In the genomic region with DNA sequence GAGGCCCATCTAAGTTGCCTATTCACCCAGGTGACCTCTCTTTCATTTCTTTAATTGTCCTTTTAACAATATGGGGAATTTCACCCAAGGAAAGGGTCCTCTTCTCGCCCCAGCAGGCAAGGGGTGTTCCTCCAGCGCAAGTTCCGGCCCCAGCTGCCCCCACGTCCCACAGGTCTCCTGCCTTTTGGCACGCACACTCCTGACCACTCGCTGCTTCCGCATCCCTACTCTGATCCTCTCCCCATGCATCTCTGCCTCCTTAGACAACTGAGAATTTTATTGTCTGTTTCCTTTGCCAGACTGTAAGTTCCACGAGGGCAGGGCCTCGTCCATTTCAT, we compare ENCODE assay signal across 6 cellular contexts. TPM values are rescaled to one million over a fixed set of nuclear protein-coding genes. Genes with fewer than 3 reads are reported as not detected.
A peak's percentile ranks its signal among the peaks of the same experiment; 100 is the strongest.
DNase-seq lines count a peak whose midpoint lies in the region; ATAC-seq lines count a peak whose summit lies in the region.

No MANE protein-coding gene starts in this region.

- peak overlapping the region; percentile 21 for H3K9ac ChIP-seq in iPS-18a (ENCODE audit: low read length)

- peak overlapping the region; percentile 93 for H3K27ac ChIP-seq in ACC112 (ENCODE audit: low read depth, low read length)
- H3K27ac ChIP-seq in SJCRH30: no peak overlapping the region; the same call in 1 of the 2 replicates
- H3K27ac ChIP-seq in iPS-18a (ENCODE audit: low read length): no peak overlapping the region

- H3K4me1 ChIP-seq in ACC112 (ENCODE audit: control insufficient read depth, insufficient read depth, low read length, unreplicated experiment) (peaks cover 28% of the 10 kb centered on the region), SJCRH30 (no peaks in the 10 kb centered on the region), iPS-18a (ENCODE audit: control insufficient read depth, low read depth, low read length) (peaks cover 13% of the 10 kb centered on the region)

- H3K4me3 ChIP-seq in ACC112 (ENCODE audit: low read depth, low read length) (peak overlapping the region; percentile 99), SJCRH30 (peak overlapping the region; percentile 98), iPS-18a (ENCODE audit: low read length) (peak overlapping the region; percentile 67)

- H2AFZ ChIP-seq in ACC112 (ENCODE audit: low read length, unreplicated experiment): peak overlapping the region; percentile 96

- H3K9me3 ChIP-seq in SJCRH30 (replicated peaks): no peaks in the 10 kb centered on the region; the same call in 1 of the 2 replicates
- no peaks in the 10 kb centered on the region for H3K9me3 ChIP-seq in iPS-18a (ENCODE audit: control insufficient read depth, low read depth, low read length)

- H3K27me3 ChIP-seq in ACC112 (ENCODE audit: insufficient read depth, low read length) (no peaks in the 10 kb centered on the region), SJCRH30 (no peaks in the 10 kb centered on the region), iPS-18a (ENCODE audit: control insufficient read depth, insufficient read depth, low read length) (no peaks in the 10 kb centered on the region)

- DNase-seq in SJCRH30: no peak
- DNase-seq in hepatic stellate cell (ENCODE audit: low spot score): no peak

- ATAC-seq in GM19395 (IDR thresholded peaks at IDR 0.05; ENCODE audit: unreplicated experiment) (no peak), HG03378 (IDR thresholded peaks at IDR 0.05; ENCODE audit: unreplicated experiment) (no peak)

- 0 out of 2 replicates have a peak, but pooled peaks cover 5% of the 10 kb centered on the region for H3K36me3 ChIP-seq in ACC112 (ENCODE audit: insufficient read depth, low read length)
- peaks cover 6% of the 10 kb centered on the region; the same call in 1 of the 2 replicates for H3K36me3 ChIP-seq in SJCRH30
- H3K36me3 ChIP-seq in iPS-18a (ENCODE audit: control insufficient read depth, low read depth, low read length): peaks cover 4% of the 10 kb centered on the region

- peaks cover 50% of the 10 kb centered on the region for H3K79me2 ChIP-seq in ACC112 (ENCODE audit: control insufficient read depth, insufficient read depth, low read length, unreplicated experiment)

RNA-seq across cellular contexts. Expression of a gene that starts 0.7 kb away (rescaled TPM):
- total RNA-seq in SJCRH30 (2014; rRNA removed; shearing (Covaris generic)): 141 and 150 TPM in 2 replicates

RNA-seq across cellular contexts. Expression of a gene that starts 44.5 kb away (rescaled TPM):
- 0.24 and 0.25 TPM in 2 replicates for total RNA-seq in SJCRH30 (2014; rRNA removed; shearing (Covaris generic))

RNA-seq across cellular contexts. Expression of a gene that starts 49.5 kb away (rescaled TPM):
- not detected in 2 replicates for total RNA-seq in SJCRH30 (2014; rRNA removed; shearing (Covaris generic))

RNA-seq across cellular contexts. Expression of a gene that starts 53.6 kb away (rescaled TPM):
- total RNA-seq in SJCRH30 (2014; rRNA removed; shearing (Covaris generic)): 125 and 149 TPM in 2 replicates

RNA-seq across cellular contexts. Expression of a gene that starts 54.0 kb away (rescaled TPM):
- 49.8 and 57.9 TPM in 2 replicates for total RNA-seq in SJCRH30 (2014; rRNA removed; shearing (Covaris generic))
